5 cellular contexts compared by ENCODE assay signal in genomic region chr1:114427612-114428011, GRCh38.
"Had no signal": no experiment of that assay in that cellular context is flagged by ENCODE, and none has a peak within 500 bp of the region (broad histone marks: within the 10 kb centered on the region; RNA-seq: fewer than 3 reads in every experiment).

No MANE protein-coding gene starts in this region.

- ATAC-seq: GM23338, HepG2 had no signal

- H3K4me3 ChIP-seq: GM23338 had no signal

- H3K27ac ChIP-seq: HL-60 had no signal

- DNase-seq: H9, HCEC 1CT had no signal
